8 cellular contexts compared by ENCODE assay signal in the genomic region with DNA sequence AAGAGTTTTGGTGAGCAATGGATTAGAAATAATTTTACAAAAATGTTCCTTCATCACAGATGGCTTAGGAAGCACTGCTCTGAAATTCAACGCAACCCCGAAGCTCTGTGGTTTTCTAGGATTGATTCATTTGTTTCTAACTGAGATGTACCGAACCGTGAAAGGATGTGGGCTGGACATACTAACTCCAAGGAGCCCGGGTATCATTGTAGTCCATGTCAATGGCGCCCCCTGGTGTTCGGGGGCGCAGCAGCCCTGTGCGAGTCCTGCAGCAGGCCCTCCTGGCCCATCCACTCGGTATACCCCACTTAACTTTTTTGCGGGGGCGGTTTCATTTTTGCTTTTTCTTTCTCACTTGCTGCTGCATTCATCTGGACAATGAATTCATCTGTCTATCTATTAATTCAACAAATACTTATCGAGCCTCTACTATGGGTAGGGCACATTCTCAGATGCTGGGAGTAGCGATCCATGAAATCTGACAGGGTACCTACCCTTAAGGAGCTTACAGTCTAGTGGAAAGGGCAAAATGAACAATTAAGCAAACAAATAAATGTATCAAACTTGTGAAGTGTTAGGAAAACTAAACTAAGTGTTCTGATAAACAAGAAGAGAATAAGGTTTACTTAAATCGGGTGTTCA. TPM values are rescaled to one million over a fixed set of nuclear protein-coding genes. Genes with fewer than 3 reads are reported as not detected.
DNase-seq lines count a peak whose midpoint lies in the region; ATAC-seq and TF ChIP-seq lines count a peak whose summit lies in the region.

No MANE protein-coding gene starts in this region.

- no peak for TF ChIP-seq POLR2A in thyroid gland (IDR thresholded peaks at IDR 0.05)

- in situ Hi-C loops in astrocyte of the spinal cord (cut with HindIII; ENCODE audit: low sequenced_read_pairs), result no loop called here

- no peaks in the 10 kb centered on the region for H3K27me3 ChIP-seq in thyroid gland

- H3K4me1 ChIP-seq in thyroid gland, result no peaks in the 10 kb centered on the region

- ATAC-seq in HG03135 (IDR thresholded peaks at IDR 0.05; ENCODE audit: unreplicated experiment) (peak; percentile 98), left lobe of liver (peak; percentile 98)

- no peak overlapping the region for H3K27ac ChIP-seq in thyroid gland

- intact Hi-C loops in thyroid gland (cut with DNase I), result no loop called here

- H3K36me3 ChIP-seq in thyroid gland, result no peaks in the 10 kb centered on the region

- H3K4me3 ChIP-seq in astrocyte of the spinal cord (ENCODE audit: low read depth, low read length) (no peak overlapping the region), thyroid gland (replicated peaks in 1 of 3) (no peak overlapping the region)

- TF ChIP-seq CTCF in astrocyte of the spinal cord (IDR thresholded peaks at IDR 0.05; ENCODE audit: low read depth, low read length) (peak; percentile 70), thyroid gland (IDR thresholded peaks at IDR 0.05) (peak in 1 of 6 experiments; percentile 23)

- peak; percentile 22 to 82 (median 47) for DNase-seq in NCI-H1417 (lab: John Stamatoyannopoulos, UW)
- no peak for DNase-seq in NCI-H1417 treated with DMSO at 0.1 percent for 48 hours (lab: John Stamatoyannopoulos, UW)
- DNase-seq in GM19240 (ENCODE audit: insufficient read length, low spot score), result peak; percentile 50
- peak; percentile 13 for DNase-seq in NCI-H748 treated with DMSO at 0.1 percent for 48 hours (lab: John Stamatoyannopoulos, UW)
- peak; percentile 41 for DNase-seq in astrocyte of the spinal cord (ENCODE audit: low read depth, low spot score)
- peak; percentile 66 for DNase-seq in left lobe of liver (ENCODE audit: low spot score)
- peak; percentile 6 to 8 for DNase-seq in thyroid gland

- 36 to 39% methylated on average over 15 of the region's 15 CpGs for WGBS in thyroid gland, 2 donors

- no peaks in the 10 kb centered on the region for H3K9me3 ChIP-seq in thyroid gland

RNA-seq across cellular contexts. Expression of a gene that starts 25.2 kb away (rescaled TPM):
- total RNA-seq in left lobe of liver (not detected), thyroid gland (not detected)
